ENCODE assay signal across 8 cellular contexts in the genomic region with DNA sequence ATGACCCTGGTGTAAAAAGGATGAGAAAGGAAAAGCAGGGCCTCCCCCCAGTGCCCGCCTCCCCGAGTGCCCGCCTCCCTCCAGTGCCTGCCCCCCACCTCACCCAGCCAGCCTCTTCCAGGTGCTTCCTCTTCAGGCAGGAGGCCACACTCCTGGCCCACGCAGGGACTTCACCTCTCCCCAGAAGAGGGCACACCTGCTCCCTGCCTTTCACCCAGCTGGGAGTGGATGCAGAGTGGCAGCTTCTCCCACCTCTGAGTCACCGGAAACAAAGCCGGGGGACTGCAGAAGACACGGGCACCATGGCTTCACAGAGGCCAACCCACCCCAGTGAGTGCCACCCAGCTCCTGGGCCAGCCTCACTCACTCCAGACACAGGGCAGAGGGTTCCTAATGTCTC. TPM values are rescaled to one million over a fixed set of nuclear protein-coding genes. Genes with fewer than 3 reads are reported as not detected.
A peak's percentile ranks its signal among the peaks of the same experiment; 100 is the strongest.
DNase-seq lines count a peak whose midpoint lies in the region; ATAC-seq and TF ChIP-seq lines count a peak whose summit lies in the region.

No MANE protein-coding gene starts in this region.

- TF ChIP-seq EP300 in esophagus muscularis mucosa (IDR thresholded peaks at IDR 0.05): no peak

- peaks cover 44 to 59% (median 48%) of the 10 kb centered on the region in 4 donors for H3K4me1 ChIP-seq in esophagus muscularis mucosa

- H3K36me3 Mint-ChIP-seq in natural killer cell: no peaks in the 10 kb centered on the region

- ATAC-seq in natural killer cell (peak; percentile 77 to 94 (median 86)), HG03442 (IDR thresholded peaks at IDR 0.05; ENCODE audit: unreplicated experiment) (no peak), HG03039 (IDR thresholded peaks at IDR 0.05; ENCODE audit: unreplicated experiment) (no peak)

- intact Hi-C loops in natural killer cell (cut with micrococcal nuclease) (no loop called here), esophagus muscularis mucosa (cut with DNase I) (no loop called here)

- WGBS in esophagus muscularis mucosa: 47% methylated on average over 7 of the region's 7 CpGs

- no peaks in the 10 kb centered on the region for H3K9me3 Mint-ChIP-seq in natural killer cell

- H3K36me3 ChIP-seq in esophagus muscularis mucosa: peaks cover 0 to 26% (median 16%) of the 10 kb centered on the region in 4 donors

- H3K4me1 Mint-ChIP-seq in natural killer cell: peaks cover 49 to 61% of the 10 kb centered on the region in 2 donors

- no peak overlapping the region for H3K27ac ChIP-seq in esophagus muscularis mucosa (replicated peaks in 1 of 4)

- no peak for TF ChIP-seq POLR2A in esophagus muscularis mucosa (IDR thresholded peaks at IDR 0.05; ENCODE audit: low read depth)

- DNase-seq in ELF-1 (ENCODE audit: low read depth, low spot score) (peak; percentile 58), NCI-H226 (peak; percentile 37), natural killer cell (peak; percentile 43), esophagus muscularis mucosa (ENCODE audit: extremely low spot score) (no peak), D341Med (ENCODE audit: low spot score) (no peak)
- peak; percentile 81 for DNase-seq in activated effector memory CD4-positive, alpha-beta T cell treated with anti-CD3 and anti-CD28 coated beads, Interleukin-2, amount 50 U/mL, for 16 hours

- peak overlapping the region; percentile 67 to 86 for H3K27ac Mint-ChIP-seq in natural killer cell

- H3K9me3 ChIP-seq in esophagus muscularis mucosa: no peaks in the 10 kb centered on the region

- peak; percentile 16 for TF ChIP-seq CTCF in natural killer cell (IDR thresholded peaks at IDR 0.05)
- TF ChIP-seq CTCF in esophagus muscularis mucosa (IDR thresholded peaks at IDR 0.05): no peak

- H3K4me3 Mint-ChIP-seq in natural killer cell: peak overlapping the region; percentile 55

- H3K27me3 ChIP-seq in esophagus muscularis mucosa: no peaks in the 10 kb centered on the region

- no peak overlapping the region for H3K4me3 ChIP-seq in esophagus muscularis mucosa

- H3K27me3 Mint-ChIP-seq in natural killer cell (ENCODE audit: low read depth in 2 of 2): no peaks in the 10 kb centered on the region

RNA-seq across cellular contexts. Expression of a gene that starts 16.1 kb away (rescaled TPM):
- 100 to 1,000 TPM in 2 of 3 donors, 10 to 100 TPM in 1; 70.3 to 129 (median 100) TPM for total RNA-seq in natural killer cell
- 100 to 1,000 TPM in 2 of 4 donors, 10 to 100 TPM in 2; 36.1 to 122 (median 77.5) TPM for total RNA-seq in esophagus muscularis mucosa

Comparison
In these comparisons a context has a peak if more than half of its experiments do, and no peak if none do; other contexts are left out.
1. DNase-seq: peak in ELF-1 (single experiment), NCI-H226 (single experiment), activated effector memory CD4-positive, alpha-beta T cell treated with anti-CD3 and anti-CD28 coated beads, Interleukin-2, amount 50 U/mL, for 16 hours (single experiment) and natural killer cell (single experiment); none in esophagus muscularis mucosa (single experiment) and D341Med (single experiment).
2. ATAC-seq: peak in natural killer cell (3 of 3); none in HG03442 (single experiment) and HG03039 (single experiment).